Comparison of ENCODE assay signal across 8 cellular contexts in the genomic region with DNA sequence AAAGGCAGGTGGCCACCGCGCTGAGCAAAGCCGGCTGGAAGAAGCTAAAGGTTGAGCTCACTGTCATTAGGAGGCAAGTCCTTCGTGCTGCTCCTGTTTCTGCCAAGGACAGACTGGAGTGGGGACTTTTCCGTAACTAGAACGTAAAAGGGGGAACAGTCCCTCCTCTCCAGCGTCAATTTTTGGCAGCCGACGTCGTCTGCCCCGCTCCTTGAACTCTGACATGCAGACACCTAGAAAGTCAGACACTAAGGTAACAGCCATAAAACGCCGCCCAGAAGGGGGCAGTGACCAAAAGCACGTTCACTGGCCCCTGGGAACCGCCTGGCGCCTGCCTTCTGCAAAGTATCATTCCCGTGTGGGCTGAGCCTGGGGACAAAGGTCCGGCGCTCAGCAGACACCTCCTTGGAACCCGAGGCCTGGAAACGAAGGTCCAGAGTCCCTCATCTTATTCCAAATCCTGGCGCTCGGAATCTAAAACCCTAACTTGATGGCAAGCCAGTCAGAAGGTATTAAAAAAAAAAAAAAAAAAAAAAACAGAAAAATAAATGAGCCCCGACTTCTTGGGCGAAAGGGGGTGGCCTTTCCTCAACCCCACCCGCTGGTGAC. TPM values are rescaled to one million over a fixed set of nuclear protein-coding genes. Genes with fewer than 3 reads are reported as not detected.
DNase-seq lines count a peak whose midpoint lies in the region; ATAC-seq and TF ChIP-seq lines count a peak whose summit lies in the region.

No MANE protein-coding gene starts in this region.

- H3K9ac ChIP-seq in OCI-LY1 (ENCODE audit: low read length) (peak overlapping the region; percentile 31; the same call in 1 of the 2 replicates), trophoblast cell (ENCODE audit: low read length) (no peak overlapping the region)

- H2BK12ac ChIP-seq in trophoblast cell (ENCODE audit: low read length), result no peak overlapping the region

- H3K9me2 ChIP-seq in OCI-LY1 (ENCODE audit: low read depth, low read length), result no peaks in the 10 kb centered on the region

- no peak overlapping the region for H4K12ac ChIP-seq in trophoblast cell (ENCODE audit: low read depth, low read length)

- H3K14ac ChIP-seq in trophoblast cell (ENCODE audit: low read length), result no peak overlapping the region

- ATAC-seq in Right ventricle myocardium superior (ENCODE audit: poor library complexity) (peak; percentile 71), GM21825 (IDR thresholded peaks at IDR 0.05; ENCODE audit: unreplicated experiment) (no peak)

- H3K27me3 ChIP-seq in BJ (ENCODE audit: control insufficient read depth, insufficient read depth, low read length), result no peaks in the 10 kb centered on the region
- H3K27me3 ChIP-seq in H7 (ENCODE audit: control insufficient read depth, insufficient read depth, low read length), result no peaks in the 10 kb centered on the region
- peaks cover 21% of the 10 kb centered on the region; the same call in 1 of the 2 replicates for H3K27me3 ChIP-seq in OCI-LY1 (ENCODE audit: insufficient read depth, low read length)
- no peaks in the 10 kb centered on the region for H3K27me3 ChIP-seq in trophoblast cell (ENCODE audit: insufficient read depth, low read length)

- H3K27ac ChIP-seq in OCI-LY1 (ENCODE audit: low read depth, low read length, poor library complexity, severe bottlenecking) (no peak overlapping the region), trophoblast cell (ENCODE audit: low read depth, low read length) (peak overlapping the region; percentile 98)

- peaks cover 20% of the 10 kb centered on the region for H3K79me1 ChIP-seq in trophoblast cell (ENCODE audit: low read length)

- H3K9me3 ChIP-seq in OCI-LY1 (ENCODE audit: low read length) (peaks cover 3% of the 10 kb centered on the region; the same call in 1 of the 2 replicates), trophoblast cell (ENCODE audit: insufficient read depth, low read depth, low read length) (no peaks in the 10 kb centered on the region)

- H2AK5ac ChIP-seq in trophoblast cell (ENCODE audit: low read length), result no peak overlapping the region

- H3K4me3 ChIP-seq in BJ (ENCODE audit: low read depth, low read length), result peak overlapping the region; percentile 96
- H3K4me3 ChIP-seq in H7 (ENCODE audit: insufficient read depth, low read depth, low read length), result peak overlapping the region; percentile 87
- peak overlapping the region; percentile 58 for H3K4me3 ChIP-seq in OCI-LY1 (ENCODE audit: low read depth, low read length, poor library complexity, severe bottlenecking)
- peak overlapping the region; percentile 87 for H3K4me3 ChIP-seq in trophoblast cell (ENCODE audit: low read depth, low read length)

- POLR2A ChIA-PET in BJ (lab: Charles Lee), result interaction anchor here (0.6 to 1.4 kb wide), 4 partner anchors 21 to 103 kb away, joined by 4 to 13 read pairs (median 4); partner anchors contain the start of genes NAB2 and SHMT2

- H3K79me2 ChIP-seq in OCI-LY1 (ENCODE audit: insufficient read depth, low read length) (no peaks in the 10 kb centered on the region), trophoblast cell (ENCODE audit: control insufficient read depth, insufficient read depth, low read length, poor library complexity) (peaks cover 21% of the 10 kb centered on the region)

- DNase-seq in BJ (ENCODE audit: low read depth), result no peak
- peak; percentile 68 for DNase-seq in H7
- peak; percentile 46 for DNase-seq in activated naive CD4-positive, alpha-beta T cell treated with Interleukin-2 at 50 U/mL for 16 hours
- DNase-seq in Right ventricle myocardium superior, result peak; percentile 87
- peak; percentile 92 to 94 for DNase-seq in trophoblast cell
- DNase-seq in middle frontal gyrus (ENCODE audit: extremely low spot score, low spot score), result no peak

- H2BK120ac ChIP-seq in trophoblast cell (ENCODE audit: insufficient read depth, low read length, poor library complexity), result no peak overlapping the region

- intact Hi-C loops in Right ventricle myocardium superior (cut with DNase I), result no loop called here

- peak overlapping the region; percentile 63 for H4K91ac ChIP-seq in trophoblast cell (ENCODE audit: low read depth, low read length)

- H3K4me2 ChIP-seq in OCI-LY1 (ENCODE audit: low read length) (peak overlapping the region; percentile 72), trophoblast cell (ENCODE audit: low read length) (peak overlapping the region; percentile 98)

- H3K36me3 ChIP-seq in BJ (ENCODE audit: control insufficient read depth, insufficient read depth, low read length), result peaks cover 3% of the 10 kb centered on the region
- no peaks in the 10 kb centered on the region for H3K36me3 ChIP-seq in H7 (replicated peaks; ENCODE audit: control insufficient read depth, insufficient read depth, low read length)
- H3K36me3 ChIP-seq in OCI-LY1 (ENCODE audit: insufficient read depth, low read length), result peaks cover 6% of the 10 kb centered on the region; the same call in 1 of the 2 replicates
- no peaks in the 10 kb centered on the region for H3K36me3 ChIP-seq in trophoblast cell (ENCODE audit: control insufficient read depth in 1 of 2, insufficient read depth in 2 of 2, low read length in 2 of 2)

- peak; percentile 23; the same call in 1 of the 2 replicates for TF ChIP-seq CTCF in BJ (IDR thresholded peaks at IDR 0.05; ENCODE audit: insufficient read depth, low read depth, low read length)
- peak; percentile 49 for TF ChIP-seq CTCF in OCI-LY1 (IDR thresholded peaks at IDR 0.05; ENCODE audit: low read length)

- no peak overlapping the region for H3K23ac ChIP-seq in trophoblast cell (ENCODE audit: low read length)

- no peaks in the 10 kb centered on the region for H3F3A ChIP-seq in OCI-LY1 (ENCODE audit: insufficient read depth, low read length)

- CTCF ChIA-PET in BJ (lab: Yijun Ruan, JAX), result interaction anchor here (0.9 to 18.2 kb wide), 11 partner anchors 15 to 86 kb away, joined by 3 to 357 read pairs (median 6); partner anchors contain the start of genes LRP1-AS, NEMP1 and STAT6

- no peak overlapping the region for H2BK5ac ChIP-seq in trophoblast cell (ENCODE audit: low read depth, low read length, poor library complexity)

- H4K8ac ChIP-seq in trophoblast cell (ENCODE audit: low read depth, low read length), result no peak overlapping the region

- H2AFZ ChIP-seq in OCI-LY1 (ENCODE audit: low read length), result no peak overlapping the region
- peak overlapping the region; percentile 54 for H2AFZ ChIP-seq in trophoblast cell (ENCODE audit: insufficient read depth, low read length, poor library complexity)

- WGBS in trophoblast cell (ENCODE audit: extremely low coverage, insufficient coverage, insufficient read length), result no CpG with 5 or more reads among the region's 26 CpGs

- H3K4ac ChIP-seq in trophoblast cell (ENCODE audit: low read depth, low read length), result no peak overlapping the region

- H3K4me1 ChIP-seq in OCI-LY1 (ENCODE audit: insufficient read depth, low read length, severe bottlenecking), result peaks cover 12% of the 10 kb centered on the region
- peaks cover 25 to 32% of the 10 kb centered on the region in 2 experiments for H3K4me1 ChIP-seq in trophoblast cell (ENCODE audit: control insufficient read depth in 1 of 2, insufficient read depth in 2 of 2, low read length in 2 of 2)

- peak overlapping the region; percentile 75 for H3K18ac ChIP-seq in trophoblast cell (ENCODE audit: low read length)

- H4K20me1 ChIP-seq in OCI-LY1 (ENCODE audit: insufficient read depth, low read length), result no peaks in the 10 kb centered on the region

RNA-seq across cellular contexts. Expression of gene LRP1, which starts 1.1 kb away (rescaled TPM):
- 58.5 and 117 TPM in 2 replicates for polyA plus RNA-seq in BJ (2011; rRNA removed)
- polyA minus RNA-seq in BJ (2011; rRNA and poly(A)+ RNA removed), result 200 and 323 TPM in 2 replicates
- total RNA-seq in H7 (2014; rRNA removed; shearing (Covaris generic)), result 17.3 and 23.9 TPM in 2 replicates
- 121 TPM for total RNA-seq in Right ventricle myocardium superior
- polyA plus RNA-seq in trophoblast cell (2013), result 45.9 and 49.7 TPM in 2 replicates

RNA-seq across cellular contexts. Expression of gene STAT6, which starts 16.0 kb away (rescaled TPM):
- 110 and 177 TPM in 2 replicates for polyA plus RNA-seq in BJ (2011; rRNA removed)
- 71.4 and 108 TPM in 2 replicates for polyA minus RNA-seq in BJ (2011; rRNA and poly(A)+ RNA removed)
- 43.5 and 51.5 TPM in 2 replicates for total RNA-seq in H7 (2014; rRNA removed; shearing (Covaris generic))
- total RNA-seq in Right ventricle myocardium superior, result 49.5 TPM
- polyA plus RNA-seq in trophoblast cell (2013), result 48.8 and 53.2 TPM in 2 replicates

RNA-seq across cellular contexts. Expression of gene LRP1-AS, which starts 20.2 kb away (rescaled TPM):
- polyA plus RNA-seq in BJ (2011; rRNA removed), result not detected in 2 replicates
- polyA minus RNA-seq in BJ (2011; rRNA and poly(A)+ RNA removed), result not detected in 2 replicates
- total RNA-seq in H7 (2014; rRNA removed; shearing (Covaris generic)), result not detected in 2 replicates
- not detected for total RNA-seq in Right ventricle myocardium superior
- polyA plus RNA-seq in trophoblast cell (2013), result not detected in 2 replicates

RNA-seq across cellular contexts. Expression of gene NAB2, which starts 38.3 kb away (rescaled TPM):
- 41.7 and 50.2 TPM in 2 replicates for polyA plus RNA-seq in BJ (2011; rRNA removed)
- 40.1 and 65.0 TPM in 2 replicates for polyA minus RNA-seq in BJ (2011; rRNA and poly(A)+ RNA removed)
- total RNA-seq in H7 (2014; rRNA removed; shearing (Covaris generic)), result 19.0 and 20.8 TPM in 2 replicates
- total RNA-seq in Right ventricle myocardium superior, result 10.3 TPM
- 26.6 and 26.8 TPM in 2 replicates for polyA plus RNA-seq in trophoblast cell (2013)

RNA-seq across cellular contexts. Expression of gene NEMP1, which starts 48.6 kb away (rescaled TPM):
- polyA plus RNA-seq in BJ (2011; rRNA removed), result 6.7 and 12.0 TPM in 2 replicates
- 5.0 and 6.5 TPM in 2 replicates for polyA minus RNA-seq in BJ (2011; rRNA and poly(A)+ RNA removed)
- 22.6 and 30.6 TPM in 2 replicates for total RNA-seq in H7 (2014; rRNA removed; shearing (Covaris generic))
- total RNA-seq in Right ventricle myocardium superior, result 3.0 TPM
- polyA plus RNA-seq in trophoblast cell (2013), result 11.6 and 12.1 TPM in 2 replicates

Comparison
In these comparisons a context has a peak if more than half of its experiments do, and no peak if none do; other contexts are left out.
1. DNase-seq: peak in H7 (single experiment), activated naive CD4-positive, alpha-beta T cell treated with Interleukin-2 at 50 U/mL for 16 hours (single experiment), Right ventricle myocardium superior (single experiment) and trophoblast cell (2 of 2); none in BJ (single experiment) and middle frontal gyrus (single experiment).
2. Peak in every context shown above with its lines, with median percentiles within 50 percentile points of each other: H3K4me3 ChIP-seq.